20 cellular contexts compared by ENCODE assay signal in genomic region chr12:24423611-24424010, GRCh38.
DNase-seq lines count a peak whose midpoint lies in the region; ATAC-seq and TF ChIP-seq lines count a peak whose summit lies in the region.
"Had no signal": no experiment of that assay in that cellular context is flagged by ENCODE, and none has a peak within 500 bp of the region (broad histone marks: within the 10 kb centered on the region; RNA-seq: fewer than 3 reads in every experiment).

No MANE protein-coding gene starts in this region.

- no peak overlapping the region for H3K9ac ChIP-seq in BLaER1
- H3K9ac ChIP-seq in DND-41 (ENCODE audit: low read depth, low read length) = peak overlapping the region; percentile 60
- no peak overlapping the region for H3K9ac ChIP-seq in Loucy (ENCODE audit: low read depth, low read length, poor library complexity, severe bottlenecking)
- H3K9ac ChIP-seq: BLaER1 treated with 17β-estradiol and CSF1 and Interleukin-3, amounts not matched to agents 10 nM and 100 nM had no signal

- H3K9me2 ChIP-seq in Loucy (replicated peaks; ENCODE audit: low read depth, low read length) = no peaks in the 10 kb centered on the region

- TF ChIP-seq CTCF in DND-41 (IDR thresholded peaks at IDR 0.05; ENCODE audit: borderline replicate concordance, extremely low read depth, low read length, poor library complexity, severe bottlenecking) = no peak
- no peak for TF ChIP-seq CTCF in Loucy (conservative IDR thresholded peaks at IDR 0.05; ENCODE audit: low read length)
- TF ChIP-seq CTCF in stomach (IDR thresholded peaks at IDR 0.05) = no peak
- TF ChIP-seq CTCF in heart right ventricle (IDR thresholded peaks at IDR 0.05) = no peak

- H3K27ac ChIP-seq in BLaER1 = no peak overlapping the region
- peak overlapping the region; percentile 95 for H3K27ac ChIP-seq in DND-41 (ENCODE audit: low read length)
- no peak overlapping the region for H3K27ac ChIP-seq in stomach
- H3K27ac ChIP-seq in heart right ventricle = no peak overlapping the region
- H3K27ac ChIP-seq: BLaER1 treated with 17β-estradiol and CSF1 and Interleukin-3, amounts not matched to agents 10 nM and 100 nM; C4-2B had no signal

- intact Hi-C loops in stomach (cut with DNase I; ENCODE audit: low total_unique reads) (no loop called here), heart right ventricle (cut with DNase I) (no loop called here)

- H3K4me3 ChIP-seq in BLaER1 (no peak overlapping the region), DND-41 (ENCODE audit: low read depth in 1 of 2, low read length in 2 of 2) (peak overlapping the region; percentile 8 to 45; a peak in 3 of 4 replicates), Loucy (ENCODE audit: low read length, poor library complexity, severe bottlenecking) (no peak overlapping the region), stomach (no peak overlapping the region), heart right ventricle (no peak overlapping the region)
- H3K4me3 ChIP-seq: BLaER1 treated with 17β-estradiol and CSF1 and Interleukin-3, amounts not matched to agents 10 nM and 100 nM had no signal

- peak overlapping the region; percentile 40 for H2AFZ ChIP-seq in DND-41 (ENCODE audit: low read depth, low read length)
- H2AFZ ChIP-seq in Loucy (ENCODE audit: low read length) = no peak overlapping the region

- TF ChIP-seq EP300 in stomach (IDR thresholded peaks at IDR 0.05) = no peak

- ATAC-seq in DND-41 (ENCODE audit: insufficient read depth, low read depth) (no peak), left lobe of liver (peak; percentile 16), heart right ventricle (no peak)
- ATAC-seq: CD8-positive, alpha-beta T cell had no signal

- H3K79me2 ChIP-seq in DND-41 (ENCODE audit: insufficient read depth, low read length) (peaks cover 3% of the 10 kb centered on the region; the same call in 1 of the 2 replicates), Loucy (ENCODE audit: insufficient read depth, low read length) (peaks cover 17% of the 10 kb centered on the region)

- no peak for TF ChIP-seq POLR2A in stomach (IDR thresholded peaks at IDR 0.05)

- H4K20me1 ChIP-seq in BLaER1 (no peaks in the 10 kb centered on the region), DND-41 (ENCODE audit: insufficient read depth, low read length) (no peaks in the 10 kb centered on the region), Loucy (ENCODE audit: insufficient read depth, low read length, poor library complexity, severe bottlenecking) (no peaks in the 10 kb centered on the region)
- H4K20me1 ChIP-seq: BLaER1 treated with 17β-estradiol and CSF1 and Interleukin-3, amounts not matched to agents 10 nM and 100 nM had no signal

- peaks cover 47% of the 10 kb centered on the region for H3K4me1 ChIP-seq in BLaER1
- H3K4me1 ChIP-seq in DND-41 (ENCODE audit: insufficient read depth, low read length) = peaks cover 70% of the 10 kb centered on the region
- H3K4me1 ChIP-seq in Loucy (ENCODE audit: insufficient read depth, low read length, poor library complexity, severe bottlenecking) = peaks cover 31% of the 10 kb centered on the region
- H3K4me1 ChIP-seq in stomach = no peaks in the 10 kb centered on the region
- no peaks in the 10 kb centered on the region for H3K4me1 ChIP-seq in heart right ventricle
- H3K4me1 ChIP-seq: BE2C, Caco-2 had no signal

- DNase-seq in DND-41 (no peak), left lobe of liver (ENCODE audit: low spot score) (no peak), stomach (no peak), DMS153 treated with DMSO at 0.1 percent for 48 hours (lab: John Stamatoyannopoulos, UW; ENCODE audit: unreplicated experiment) (no peak), heart right ventricle (no peak), NCI-H526 treated with DMSO at 0.1 percent for 48 hours (lab: John Stamatoyannopoulos, UW) (no peak)
- DNase-seq: 8988T; ACHN; BE2C; Caco-2; Calu3; CD4-positive, alpha-beta T cell; CD8-positive, alpha-beta T cell; DMS53; DMS79; GF-D8 had no signal

- H3K27me3 ChIP-seq in BLaER1 = no peaks in the 10 kb centered on the region
- H3K27me3 ChIP-seq in DND-41 (ENCODE audit: insufficient read depth, low read length, poor library complexity) = no peaks in the 10 kb centered on the region
- no peaks in the 10 kb centered on the region for H3K27me3 ChIP-seq in Loucy (ENCODE audit: insufficient read depth, low read length, poor library complexity, severe bottlenecking)
- no peaks in the 10 kb centered on the region for H3K27me3 ChIP-seq in stomach
- no peaks in the 10 kb centered on the region for H3K27me3 ChIP-seq in heart right ventricle
- H3K27me3 ChIP-seq: BE2C; BLaER1 treated with 17β-estradiol and CSF1 and Interleukin-3, amounts not matched to agents 10 nM and 100 nM had no signal

- peak overlapping the region; percentile 77; the same call in 1 of the 2 replicates for H3K4me2 ChIP-seq in BLaER1
- H3K4me2 ChIP-seq in DND-41 (ENCODE audit: insufficient read depth, low read length) = peak overlapping the region; percentile 60
- H3K4me2 ChIP-seq in Loucy (ENCODE audit: low read depth, low read length, poor library complexity, severe bottlenecking) = peak overlapping the region; percentile 75

- WGBS in stomach, 5 donors = 81 to 92% (median 90%) methylated on average over 4 of the region's 4 CpGs
- 88 to 90% methylated on average over 4 of the region's 4 CpGs for WGBS in heart right ventricle, 2 donors

- H3K36me3 ChIP-seq in BLaER1 (no peaks in the 10 kb centered on the region), DND-41 (ENCODE audit: insufficient read depth, low read length) (no peaks in the 10 kb centered on the region), Loucy (ENCODE audit: insufficient read depth, low read length) (no peaks in the 10 kb centered on the region; the same call in 1 of the 2 replicates), stomach (no peaks in the 10 kb centered on the region), heart right ventricle (no peaks in the 10 kb centered on the region)
- H3K36me3 ChIP-seq: BE2C; BLaER1 treated with 17β-estradiol and CSF1 and Interleukin-3, amounts not matched to agents 10 nM and 100 nM had no signal

- H3K9me3 ChIP-seq in BLaER1 = no peaks in the 10 kb centered on the region
- peaks cover 6% of the 10 kb centered on the region for H3K9me3 ChIP-seq in DND-41 (ENCODE audit: insufficient read depth, low read length, severe bottlenecking)
- 0 out of 2 replicates have a peak, but pooled peaks cover 7% of the 10 kb centered on the region for H3K9me3 ChIP-seq in Loucy (ENCODE audit: insufficient read depth, low read depth, low read length)
- H3K9me3 ChIP-seq in stomach = no peaks in the 10 kb centered on the region
- H3K9me3 ChIP-seq in heart right ventricle = peaks cover 0 to 16% (median 5%) of the 10 kb centered on the region in 11 donors
- H3K9me3 ChIP-seq: BE2C had no signal

- no peaks in the 10 kb centered on the region for H3F3A ChIP-seq in Loucy (ENCODE audit: low read depth)

Comparison
In these comparisons a context has a peak if more than half of its experiments do, and no peak if none do; other contexts are left out.
1. H3K4me3 ChIP-seq: peak in DND-41 (2 of 2); none in BLaER1 (single experiment), Loucy (single experiment), stomach (0 of 4) and heart right ventricle (0 of 10).
2. Peak in every context shown above with its lines, with median percentiles within 50 percentile points of each other: H3K4me2 ChIP-seq.